9 cellular contexts compared by ENCODE assay signal in genomic region chr17:43546317-43547188, GRCh38. TPM values are rescaled to one million over a fixed set of nuclear protein-coding genes. Genes with fewer than 3 reads are reported as not detected.
DNase-seq lines count a peak whose midpoint lies in the region; ATAC-seq, FAIRE-seq and TF ChIP-seq lines count a peak whose summit lies in the region.
"Had no signal": no experiment of that assay in that cellular context is flagged by ENCODE, and none has a peak within 500 bp of the region (broad histone marks: within the 10 kb centered on the region; RNA-seq: fewer than 3 reads in every experiment).

Gene ETV4, minus strand, starts transcription at chr17:43546340. Its CDS starts 723 bp downstream, at chr17:43545617.

- peak; percentile 88 to 93 for ATAC-seq in CD4-positive, CD25-positive, alpha-beta regulatory T cell (ENCODE audit: low read depth in 2 of 2)
- ATAC-seq in GM21360 (IDR thresholded peaks at IDR 0.05; ENCODE audit: unreplicated experiment) = peak; percentile 69

- no peak for TF ChIP-seq CTCF in OCI-LY3 (IDR thresholded peaks at IDR 0.05; ENCODE audit: low read depth, low read length)

- peaks cover 50% of the 10 kb centered on the region for H3K27me3 Mint-ChIP-seq in CD4-positive, CD25-positive, alpha-beta regulatory T cell

- H3K9me3 ChIP-seq in CD4-positive, CD25-positive, alpha-beta regulatory T cell (ENCODE audit: control insufficient read depth in 2 of 2, low read length in 2 of 2) = no peaks in the 10 kb centered on the region
- H3K9me3 ChIP-seq in OCI-LY3 (ENCODE audit: insufficient read depth, low read length) = no peaks in the 10 kb centered on the region

- H3K9ac ChIP-seq in OCI-LY3 (ENCODE audit: low read length) = peak within 1 kb of the TSS; percentile 80

- peak within 1 kb of the TSS; percentile 97 for H3K4me2 ChIP-seq in OCI-LY3 (ENCODE audit: low read length)

- H3K4me3 ChIP-seq in CD4-positive, CD25-positive, alpha-beta regulatory T cell (ENCODE audit: low read depth, low read length) = peak within 1 kb of the TSS; percentile 82
- H3K4me3 ChIP-seq in OCI-LY3 (ENCODE audit: low read length) = peak within 1 kb of the TSS; percentile 89

- H3K27ac Mint-ChIP-seq in CD4-positive, CD25-positive, alpha-beta regulatory T cell = peak within 1 kb of the TSS in 1 of 3 donors; percentile 75

- no peaks in the 10 kb centered on the region for H3K36me3 Mint-ChIP-seq in CD4-positive, CD25-positive, alpha-beta regulatory T cell

- peaks cover 11 to 29% (median 18%) of the 10 kb centered on the region in 4 donors for H3K4me1 Mint-ChIP-seq in CD4-positive, CD25-positive, alpha-beta regulatory T cell

- H3K4me3 Mint-ChIP-seq in CD4-positive, CD25-positive, alpha-beta regulatory T cell = peak within 1 kb of the TSS; percentile 53 to 94 (median 88)

- DNase-seq in CD4-positive, CD25-positive, alpha-beta regulatory T cell = peak; percentile 80 to 92 (median 86)
- DNase-seq in HTR-8/SVneo (ENCODE audit: insufficient read length, low spot score) (peak; percentile 98), activated T-cell treated with anti-CD3 and anti-CD28 coated beads for 1 hour (ENCODE audit: low read depth) (peak; percentile 78), epidermal melanocyte (ENCODE audit: insufficient read length, low spot score) (peak; percentile 99), middle frontal gyrus (ENCODE audit: extremely low spot score, low spot score) (peak; percentile 86)
- DNase-seq in stimulated activated CD8-positive, alpha-beta memory T cell treated with anti-CD3 and anti-CD28 coated beads, Interleukin-15, amount 100 ng/mL, for 4 hours (ENCODE audit: low read depth in 2 of 2) = peak; percentile 80 to 81

- no peaks in the 10 kb centered on the region for H3K36me3 ChIP-seq in CD4-positive, CD25-positive, alpha-beta regulatory T cell (ENCODE audit: control insufficient read depth, insufficient read depth, low read length)
- no peaks in the 10 kb centered on the region for H3K36me3 ChIP-seq in OCI-LY3 (replicated peaks; ENCODE audit: low read depth, low read length)

- peak; percentile 81 for FAIRE-seq in HTR-8/SVneo (lab: Jason Lieb, UNC)

- H4K20me1 ChIP-seq in OCI-LY3 (ENCODE audit: insufficient read depth, low read length) = no peaks in the 10 kb centered on the region

- H3K79me2 ChIP-seq in OCI-LY3 (ENCODE audit: low read length) = peaks cover 14% of the 10 kb centered on the region

- H3K4me1 ChIP-seq in CD4-positive, CD25-positive, alpha-beta regulatory T cell (ENCODE audit: control insufficient read depth, insufficient read depth, low read length, poor library complexity, severe bottlenecking) = peaks cover 26% of the 10 kb centered on the region
- peaks cover 23% of the 10 kb centered on the region for H3K4me1 ChIP-seq in OCI-LY3 (ENCODE audit: low read length)

- H3K9me3 Mint-ChIP-seq in CD4-positive, CD25-positive, alpha-beta regulatory T cell = peaks cover 0 to 1% (median 0%) of the 10 kb centered on the region in 7 donors

- no peak within 1 kb of the TSS for H3K27ac ChIP-seq in CD4-positive, CD25-positive, alpha-beta regulatory T cell (ENCODE audit: insufficient read depth, low read length, poor library complexity, severe bottlenecking)
- peak within 1 kb of the TSS; percentile 58 for H3K27ac ChIP-seq in OCI-LY3 (ENCODE audit: low read length)
- H3K27ac ChIP-seq: VCaP had no signal

- peaks cover 31% of the 10 kb centered on the region for H3K27me3 ChIP-seq in CD4-positive, CD25-positive, alpha-beta regulatory T cell (ENCODE audit: control insufficient read depth, insufficient read depth, low read length)
- peaks cover 11% of the 10 kb centered on the region; the same call in 1 of the 2 replicates for H3K27me3 ChIP-seq in OCI-LY3 (ENCODE audit: low read depth, low read length)

- H2AFZ ChIP-seq in OCI-LY3 (ENCODE audit: low read depth, low read length) = peak within 1 kb of the TSS; percentile 45

RNA-seq across cellular contexts. Expression of gene ETV4, which starts in this region (rescaled TPM):
- not detected for total RNA-seq in CD4-positive, CD25-positive, alpha-beta regulatory T cell
- polyA plus RNA-seq in CD4-positive, CD25-positive, alpha-beta regulatory T cell = not detected

Comparison
In these comparisons a context has a peak if more than half of its experiments do, and no peak if none do; other contexts are left out.
1. Peak in DNase-seq, ATAC-seq and H3K4me3 ChIP-seq in CD4-positive, CD25-positive, alpha-beta regulatory T cell; RNA of the gene not detected or under 1 TPM.